Comparison of ENCODE assay signal across 1 cellular context in the genomic region with DNA sequence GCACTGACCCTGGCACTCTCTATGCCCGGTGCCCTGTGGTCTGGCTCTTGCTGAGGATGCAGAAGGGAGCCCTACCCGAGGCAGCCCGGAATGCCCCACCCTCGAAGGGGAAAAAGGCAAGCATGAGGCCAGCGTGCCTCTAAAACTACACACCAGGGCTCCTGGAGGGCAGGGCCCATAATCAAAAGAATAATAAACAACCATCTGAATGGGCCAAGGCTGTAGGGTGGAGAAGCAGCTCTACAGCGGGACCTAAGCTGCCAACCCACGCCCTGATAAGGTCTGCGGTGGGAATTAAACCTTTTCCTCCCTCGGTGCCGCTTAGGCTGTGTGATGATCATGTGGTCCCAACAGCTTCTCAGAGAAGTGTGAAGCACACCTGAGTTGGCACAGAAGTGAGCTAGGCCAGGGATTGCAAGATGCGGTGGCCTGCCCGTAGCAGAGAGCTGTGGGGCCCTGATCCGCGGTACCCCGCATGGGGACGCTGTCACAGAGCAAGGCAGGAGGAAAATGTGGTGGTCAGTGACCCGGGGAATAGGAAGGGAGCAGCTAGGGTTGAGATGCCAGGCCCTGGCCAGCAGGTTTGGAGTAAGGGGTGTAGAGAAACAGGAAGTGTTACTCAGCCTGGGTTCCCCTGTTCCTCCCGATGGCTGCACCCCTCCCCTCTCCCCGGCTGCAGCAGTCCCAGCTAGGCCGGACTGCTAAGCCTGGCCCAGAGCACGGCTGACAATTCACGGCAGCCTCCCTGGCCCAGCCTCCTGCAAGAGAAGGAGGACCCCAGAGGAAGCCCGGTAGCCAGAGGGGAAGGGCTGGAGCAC.
TF ChIP-seq lines count a peak whose summit lies in the region.

No MANE protein-coding gene starts in this region.

TF ChIP-seq in GM12878, 131 proteins besides CTCF, POLR2A, EP300 and RAD21:
- TF ChIP-seq IRF4 (IDR thresholded peaks at IDR 0.05; ENCODE audit: low read depth, low read length) (no peak), SPI1 (IDR thresholded peaks at IDR 0.05; ENCODE audit: borderline replicate concordance, insufficient read depth, low read depth, low read length) (peak; percentile 56), TCF3 (IDR thresholded peaks at IDR 0.05; ENCODE audit: borderline replicate concordance, insufficient read depth, low read depth, low read length) (no peak), RUNX3 (IDR thresholded peaks at IDR 0.05; ENCODE audit: low read length) (peak; percentile 18; the same call in 1 of the 2 replicates), DPF2 (IDR thresholded peaks at IDR 0.05) (no peak), SREBF1 (IDR thresholded peaks at IDR 0.05; ENCODE audit: low read length) (no peak)
